Comparison of ENCODE assay signal across 1 cellular context in genomic region chr10:114208351-114208750, GRCh38.
TF ChIP-seq lines count a peak whose summit lies in the region.

No MANE protein-coding gene starts in this region.

TF ChIP-seq in SK-N-SH, 30 proteins besides CTCF, POLR2A, EP300 and RAD21:
- no peak for TF ChIP-seq NFIC (IDR thresholded peaks at IDR 0.05; ENCODE audit: borderline replicate concordance)
